ENCODE assay signal across 8 cellular contexts in the genomic region with DNA sequence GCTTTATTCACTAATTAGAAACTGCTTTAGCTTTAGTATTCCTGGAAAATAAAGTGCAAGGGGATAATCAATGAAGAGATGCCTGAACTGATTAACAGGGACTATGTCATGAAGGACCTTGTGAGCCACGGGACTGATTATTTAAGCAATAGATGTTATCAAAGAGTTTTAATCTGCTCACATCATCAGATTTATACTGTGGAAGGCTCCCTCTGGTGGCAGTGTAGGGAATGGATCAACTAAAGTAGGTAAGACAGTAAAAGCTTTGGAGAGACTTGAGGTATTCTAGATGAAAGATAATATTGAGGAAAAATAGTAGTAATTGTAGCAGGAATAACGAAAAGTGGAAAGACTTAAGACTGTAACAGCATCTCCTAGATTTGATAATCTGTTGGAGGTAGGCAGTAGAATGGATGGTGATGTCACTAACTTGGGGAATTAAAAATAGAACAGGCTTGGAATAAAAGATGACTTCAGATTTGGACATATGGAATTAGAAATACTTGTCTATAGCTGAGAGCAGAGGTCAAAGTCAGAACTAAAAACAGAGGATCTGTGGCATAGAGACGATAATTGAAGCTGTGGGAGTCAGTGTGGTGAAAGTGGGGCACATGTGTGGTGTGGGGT.
DNase-seq lines count a peak whose midpoint lies in the region; ATAC-seq and TF ChIP-seq lines count a peak whose summit lies in the region.

No MANE protein-coding gene starts in this region.

- H2AFZ ChIP-seq in OCI-LY3 (ENCODE audit: low read depth, low read length), result no peak overlapping the region
- no peak overlapping the region for H2AFZ ChIP-seq in neuronal stem cell (ENCODE audit: low read length)

- no peak overlapping the region for H3K4me2 ChIP-seq in OCI-LY3 (ENCODE audit: low read length)
- no peak overlapping the region for H3K4me2 ChIP-seq in neuronal stem cell (ENCODE audit: insufficient read depth, low read length, poor library complexity, severe bottlenecking)

- no peak overlapping the region for H4K8ac ChIP-seq in neuronal stem cell (ENCODE audit: low read depth, low read length)

- WGBS in neuronal stem cell (ENCODE audit: extremely low coverage in 2 of 2, insufficient read length in 2 of 2, insufficient replicate concordance in 1 of 2), 2 donors, result 100% methylated on average over 1 of the region's 3 CpGs; no CpG with 5 or more reads in 1 of the 2 donors

- no peaks in the 10 kb centered on the region for H3K27me3 ChIP-seq in GM06990 (replicated peaks; ENCODE audit: control insufficient read depth, insufficient read depth, low read length)
- no peaks in the 10 kb centered on the region for H3K27me3 ChIP-seq in OCI-LY3 (ENCODE audit: low read depth, low read length)
- no peaks in the 10 kb centered on the region for H3K27me3 ChIP-seq in colonic mucosa
- no peaks in the 10 kb centered on the region for H3K27me3 ChIP-seq in neuronal stem cell (ENCODE audit: control insufficient read depth in 3 of 3, insufficient read depth in 3 of 3, low read depth in 1 of 3, low read length in 3 of 3)

- H3K18ac ChIP-seq in neuronal stem cell (ENCODE audit: low read length), result no peak overlapping the region

- TF ChIP-seq CTCF in GM06990 (IDR thresholded peaks at IDR 0.05; ENCODE audit: insufficient read depth, low read length, poor library complexity, severe bottlenecking) (peak; percentile 80), OCI-LY3 (IDR thresholded peaks at IDR 0.05; ENCODE audit: low read depth, low read length) (peak; percentile 78), colonic mucosa (IDR thresholded peaks at IDR 0.05) (peak; percentile 62), coronary artery (IDR thresholded peaks at IDR 0.05) (no peak)

- no peaks in the 10 kb centered on the region for H4K20me1 ChIP-seq in OCI-LY3 (ENCODE audit: insufficient read depth, low read length)

- H3K4me1 ChIP-seq in OCI-LY3 (ENCODE audit: low read length) (no peaks in the 10 kb centered on the region), colonic mucosa (no peaks in the 10 kb centered on the region), neuronal stem cell (ENCODE audit: control insufficient read depth in 2 of 2, insufficient read depth in 1 of 2, low read depth in 1 of 2, low read length in 2 of 2) (no peaks in the 10 kb centered on the region)

- no peak overlapping the region for H2BK15ac ChIP-seq in neuronal stem cell (ENCODE audit: low read length)

- no peak overlapping the region for H3K9ac ChIP-seq in OCI-LY3 (ENCODE audit: low read length)
- H3K9ac ChIP-seq in colonic mucosa (ENCODE audit: low read depth in 2 of 2, low read length in 2 of 2), result no peak overlapping the region
- H3K9ac ChIP-seq in neuronal stem cell (ENCODE audit: low read depth, low read length, poor library complexity), result no peak overlapping the region

- DNase-seq in AG08396 (ENCODE audit: low spot score), result peak; percentile 7
- no peak for DNase-seq in GM06990 (ENCODE audit: extremely low read depth, insufficient read length)
- peak; percentile 30 for DNase-seq in colonic mucosa
- peak; percentile 41 for DNase-seq in neuronal stem cell (ENCODE audit: low spot score)
- no peak for DNase-seq in coronary artery (ENCODE audit: low spot score)
- DNase-seq in NCI-H2107 treated with DMSO at 0.1 percent for 48 hours (lab: John Stamatoyannopoulos, UW; ENCODE audit: unreplicated experiment), result no peak

- no peak overlapping the region for H3K14ac ChIP-seq in neuronal stem cell (ENCODE audit: low read length)

- H3K36me3 ChIP-seq in GM06990 (ENCODE audit: control insufficient read depth, insufficient read depth, low read length) (no peaks in the 10 kb centered on the region), OCI-LY3 (replicated peaks; ENCODE audit: low read depth, low read length) (no peaks in the 10 kb centered on the region), colonic mucosa (no peaks in the 10 kb centered on the region), neuronal stem cell (replicated peaks in 1 of 2; ENCODE audit: control insufficient read depth in 2 of 2, insufficient read depth in 2 of 2, low read length in 2 of 2) (no peaks in the 10 kb centered on the region)

- H2BK12ac ChIP-seq in neuronal stem cell (ENCODE audit: low read length), result no peak overlapping the region

- H3K23ac ChIP-seq in neuronal stem cell (ENCODE audit: low read depth, low read length, poor library complexity), result no peak overlapping the region

- ATAC-seq in HG03342 (IDR thresholded peaks at IDR 0.05; ENCODE audit: unreplicated experiment), result peak; percentile 76

- no peak overlapping the region for H3K4me3 ChIP-seq in GM06990 (replicated peaks; ENCODE audit: low read depth, low read length)
- H3K4me3 ChIP-seq in OCI-LY3 (ENCODE audit: low read length), result no peak overlapping the region
- H3K4me3 ChIP-seq in colonic mucosa, result no peak overlapping the region
- H3K4me3 ChIP-seq in neuronal stem cell (ENCODE audit: low read length in 2 of 2), result no peak overlapping the region
- H3K4me3 ChIP-seq in coronary artery, result no peak overlapping the region

- no peak overlapping the region for H4K91ac ChIP-seq in neuronal stem cell (ENCODE audit: low read depth, low read length, poor library complexity)

- H3K79me1 ChIP-seq in neuronal stem cell (ENCODE audit: low read depth, low read length), result no peaks in the 10 kb centered on the region

- no peak overlapping the region for H2BK5ac ChIP-seq in neuronal stem cell (ENCODE audit: low read length)

- no peaks in the 10 kb centered on the region for H3K9me3 ChIP-seq in OCI-LY3 (ENCODE audit: insufficient read depth, low read length)
- no peaks in the 10 kb centered on the region for H3K9me3 ChIP-seq in colonic mucosa
- no peaks in the 10 kb centered on the region for H3K9me3 ChIP-seq in neuronal stem cell (replicated peaks in 1 of 2; ENCODE audit: control insufficient read depth in 2 of 2, insufficient read depth in 1 of 2, low read depth in 1 of 2, low read length in 2 of 2)

- no peak overlapping the region for H3K4ac ChIP-seq in neuronal stem cell (ENCODE audit: low read length)

- intact Hi-C loops in colonic mucosa (cut with DNase I), result loop anchor here (5.0 kb wide), 2 partner anchors 935 to 1095 kb away; no protein-coding TSS in a partner anchor

- no peak overlapping the region for H3K27ac ChIP-seq in OCI-LY3 (ENCODE audit: low read length)
- H3K27ac ChIP-seq in colonic mucosa, result no peak overlapping the region
- H3K27ac ChIP-seq in neuronal stem cell (replicated peaks; ENCODE audit: low read length), result no peak overlapping the region
- H3K27ac ChIP-seq in coronary artery, result no peak overlapping the region

- no peak overlapping the region for H2BK120ac ChIP-seq in neuronal stem cell (ENCODE audit: low read depth, low read length)

- no peaks in the 10 kb centered on the region for H3K79me2 ChIP-seq in OCI-LY3 (ENCODE audit: low read length)

- H2AK5ac ChIP-seq in neuronal stem cell (ENCODE audit: low read depth, low read length), result no peak overlapping the region

Comparison
In these comparisons a context has a peak if more than half of its experiments do, and no peak if none do; other contexts are left out.
1. DNase-seq: peak in AG08396 (single experiment), colonic mucosa (single experiment) and neuronal stem cell (single experiment); none in GM06990 (single experiment), coronary artery (single experiment) and NCI-H2107 treated with DMSO at 0.1 percent for 48 hours (single experiment).